Comparison of ENCODE assay signal across 30 cellular contexts in genomic region chr15:51493892-51494291, GRCh38.
DNase-seq lines count a peak whose midpoint lies in the region; ATAC-seq, FAIRE-seq and TF ChIP-seq lines count a peak whose summit lies in the region.
"Had no signal": no experiment of that assay in that cellular context is flagged by ENCODE, and none has a peak within 500 bp of the region (broad histone marks: within the 10 kb centered on the region; RNA-seq: fewer than 3 reads in every experiment).

No MANE protein-coding gene starts in this region.

- H3K9me3 ChIP-seq in small intestine (ENCODE audit: control insufficient read depth, low read depth), result no peaks in the 10 kb centered on the region
- H3K9me3 ChIP-seq in BE2C, result no peaks in the 10 kb centered on the region
- H3K9me3 ChIP-seq: SK-N-SH, upper lobe of left lung had no signal

- 44 to 86% (median 52%) methylated on average over 2 of the region's 2 CpGs for WGBS in small intestine, 3 donors

- no peaks in the 10 kb centered on the region for H3K4me1 ChIP-seq in small intestine (ENCODE audit: control insufficient read depth in 2 of 2, insufficient read depth in 1 of 2, low read depth in 1 of 2, low read length in 1 of 2)
- H3K4me1 ChIP-seq in BE2C, result no peaks in the 10 kb centered on the region; the same call in none of the 2 replicates
- H3K4me1 ChIP-seq: neural progenitor cell had no signal

- no peak overlapping the region for H3K4me3 ChIP-seq in fibroblast of the aortic adventitia (ENCODE audit: low read depth, low read length)
- no peak overlapping the region for H3K4me3 ChIP-seq in small intestine (ENCODE audit: low read depth in 1 of 2, low read length in 2 of 2)
- no peak overlapping the region for H3K4me3 ChIP-seq in BE2C (ENCODE audit: low read depth, low read length)
- H3K4me3 ChIP-seq: dorsolateral prefrontal cortex, neural progenitor cell, upper lobe of left lung had no signal

- no peak for FAIRE-seq in small intestine (lab: Jason Lieb, UNC)

- peaks cover 0 to 4% of the 10 kb centered on the region in 2 donors for H3K36me3 ChIP-seq in small intestine (ENCODE audit: control insufficient read depth in 2 of 2, insufficient read depth in 2 of 2, low read length in 2 of 2)
- H3K36me3 ChIP-seq in BE2C, result peaks cover 27% of the 10 kb centered on the region
- H3K36me3 ChIP-seq: neural progenitor cell had no signal

- TF ChIP-seq CTCF in fibroblast of the aortic adventitia (IDR thresholded peaks at IDR 0.05; ENCODE audit: insufficient read depth, low read length) (no peak), BE2C (IDR thresholded peaks at IDR 0.05; ENCODE audit: low read depth, low read length) (no peak)

- no peak for ATAC-seq in HG03565 (IDR thresholded peaks at IDR 0.05; ENCODE audit: unreplicated experiment)
- ATAC-seq: left colon, right cardiac atrium, T-helper 17 cell had no signal

- H3K27ac ChIP-seq in small intestine (ENCODE audit: low read depth in 1 of 2, low read length in 1 of 2), result no peak overlapping the region
- H3K27ac ChIP-seq: dorsolateral prefrontal cortex, neural progenitor cell, upper lobe of left lung had no signal

- H3K27me3 ChIP-seq in small intestine (ENCODE audit: control insufficient read depth in 2 of 2, insufficient read depth in 2 of 2, low read length in 2 of 2) (no peaks in the 10 kb centered on the region), BE2C (no peaks in the 10 kb centered on the region)
- H3K27me3 ChIP-seq: dorsolateral prefrontal cortex, neural progenitor cell, upper lobe of left lung had no signal

- DNase-seq in HCEC 1CT (peak; percentile 36), amniotic epithelial cell (ENCODE audit: low read depth) (peak; percentile 85), fibroblast of the aortic adventitia (ENCODE audit: low read depth) (peak; percentile 24), small intestine (peak; percentile 22), ecto neural progenitor cell (ENCODE audit: low spot score) (no peak), BE2C (no peak)
- DNase-seq: activated CD4-positive, alpha-beta T cell treated with anti-CD3 and anti-CD28 coated beads for 1 hour; activated effector memory CD4-positive, alpha-beta T cell treated with Interleukin-2 at 50 U/mL for 16 hours; activated naive CD8-positive, alpha-beta T cell treated with anti-CD3 and anti-CD28 coated beads for 36 hours; activated T-cell treated with anti-CD3 and anti-CD28 coated beads for 4 hours; CD4-positive, alpha-beta memory T cell; cerebellar nuclear complex; dorsolateral prefrontal cortex; foreskin fibroblast; GOT3; left colon; mesendoderm; NCI-H1436; NCI-H2081 treated with DMSO at 0.1 percent for 48 hours; NCI-H446; NCI-H82; posterior cingulate gyrus; right cardiac atrium; RPMI8226; SK-N-SH; stimulated activated CD4-positive, alpha-beta T cell treated with anti-CD3 and anti-CD28 coated beads, Interleukin-2, amount 100 ng/mL, for 48 hours; T-helper 17 cell; upper lobe of left lung had no signal

Comparison
In these comparisons a context has a peak if more than half of its experiments do, and no peak if none do; other contexts are left out.
1. DNase-seq: peak in HCEC 1CT (single experiment), amniotic epithelial cell (single experiment), fibroblast of the aortic adventitia (single experiment) and small intestine (single experiment); none in ecto neural progenitor cell (single experiment) and BE2C (single experiment).